32 cellular contexts compared by ENCODE assay signal in the genomic region with DNA sequence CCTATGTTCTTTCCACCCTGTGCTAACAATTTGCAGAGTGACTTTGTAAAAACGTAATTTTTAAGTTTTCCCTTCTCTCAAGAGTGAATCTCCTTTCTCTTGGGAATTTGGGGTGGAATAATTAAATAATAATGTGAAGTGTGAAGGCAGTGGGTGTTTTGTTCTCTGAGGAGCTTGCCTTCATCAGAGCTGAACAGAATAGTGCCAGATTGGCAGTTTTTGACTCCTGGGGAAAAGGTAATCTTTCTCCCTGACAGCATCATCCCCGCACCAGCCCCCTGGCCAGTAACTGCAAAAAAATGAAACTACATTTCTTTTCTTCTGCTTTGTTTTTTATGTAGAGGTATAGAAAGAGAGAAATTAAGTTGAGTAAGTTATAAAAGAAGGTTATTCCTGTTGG. TPM values are rescaled to one million over a fixed set of nuclear protein-coding genes. Genes with fewer than 3 reads are reported as not detected.
"Had no signal": no experiment of that assay in that cellular context is flagged by ENCODE, and none has a peak within 500 bp of the region (broad histone marks: within the 10 kb centered on the region; RNA-seq: fewer than 3 reads in every experiment).

No MANE protein-coding gene starts in this region.

- H3K27me3 Mint-ChIP-seq: dendritic cell treated with granulocyte-macrophage colony-stimulating factor and Interleukin-4, amounts not matched to agents 40 ng/mL and 50 ng/mL, for 4 days; effector memory CD8-positive, alpha-beta T cell; naive B cell had no signal

- DNase-seq: colonic mucosa; cortex of kidney; effector CD8-positive, alpha-beta T cell; effector memory CD8-positive, alpha-beta T cell; endodermal cell; erythroblast; esophagus squamous epithelium; foreskin fibroblast; foreskin melanocyte; gastrocnemius medialis; heart right ventricle; hippocampal formation; left cardiac atrium; left lung; left ventricle myocardium superior; lower lobe of right lung; mesenchymal stem cell; mucosa of descending colon; naive B cell had no signal

- ATAC-seq: effector memory CD8-positive, alpha-beta T cell; esophagus mucosa; gastrocnemius medialis; heart right ventricle; left cardiac atrium; left lung; left ventricle myocardium superior; lower lobe of right lung; mucosa of descending colon had no signal

- H3K36me3 ChIP-seq: colonic mucosa, esophagus squamous epithelium, gastrocnemius medialis, heart right ventricle, left lung, lower lobe of right lung had no signal

- H3K4me3 Mint-ChIP-seq: dendritic cell treated with granulocyte-macrophage colony-stimulating factor and Interleukin-4, amounts not matched to agents 40 ng/mL and 50 ng/mL, for 4 days; effector memory CD8-positive, alpha-beta T cell; endodermal cell; mesothelial cell of epicardium; naive B cell had no signal

- FAIRE-seq: endometrium, islet of Langerhans, keratinocyte had no signal

- H3K27ac Mint-ChIP-seq: dendritic cell treated with granulocyte-macrophage colony-stimulating factor and Interleukin-4, amounts not matched to agents 40 ng/mL and 50 ng/mL, for 4 days; effector memory CD8-positive, alpha-beta T cell; endodermal cell; mesothelial cell of epicardium; naive B cell had no signal

- H3K4me1 Mint-ChIP-seq: mesothelial cell of epicardium, naive B cell had no signal

- H3K9me3 Mint-ChIP-seq: dendritic cell treated with granulocyte-macrophage colony-stimulating factor and Interleukin-4, amounts not matched to agents 40 ng/mL and 50 ng/mL, for 4 days; endodermal cell; mesothelial cell of epicardium had no signal

- H3K36me3 Mint-ChIP-seq: mesothelial cell of epicardium, naive B cell had no signal

- H3K27me3 ChIP-seq: colonic mucosa, esophagus squamous epithelium, gastrocnemius medialis, heart right ventricle, left lung had no signal

- H3K27ac ChIP-seq: colonic mucosa, epithelial cell of prostate, esophagus squamous epithelium, gastrocnemius medialis, heart right ventricle, left lung, lower lobe of right lung had no signal

- H3K9me3 ChIP-seq: colonic mucosa, esophagus squamous epithelium, gastrocnemius medialis, heart right ventricle, left lung, lower lobe of right lung, mucosa of descending colon had no signal

- H3K4me3 ChIP-seq: colonic mucosa, esophagus squamous epithelium, gastrocnemius medialis, heart right ventricle, left lung, lower lobe of right lung, mucosa of descending colon had no signal

- H3K4me1 ChIP-seq: colonic mucosa, esophagus squamous epithelium, gastrocnemius medialis, heart right ventricle, left lung, lower lobe of right lung had no signal

RNA-seq across cellular contexts. Expression of a gene that starts 59.9 kb away (rescaled TPM):
- total RNA-seq: dermis microvascular lymphatic vessel endothelial cell, endodermal cell, gastrocnemius medialis, glomerular endothelial cell, heart right ventricle, kidney epithelial cell, left cardiac atrium, left ventricle myocardium superior, lung microvascular endothelial cell, mesenteric fat pad, mucosa of descending colon, myocyte had no signal
